ENCODE assay signal across 13 cellular contexts in genomic region chr6:11727995-11728961, GRCh38. TPM values are rescaled to one million over a fixed set of nuclear protein-coding genes. Genes with fewer than 3 reads are reported as not detected.
DNase-seq lines count a peak whose midpoint lies in the region; ATAC-seq and TF ChIP-seq lines count a peak whose summit lies in the region.
"Had no signal": no experiment of that assay in that cellular context is flagged by ENCODE, and none has a peak within 500 bp of the region (broad histone marks: within the 10 kb centered on the region; RNA-seq: fewer than 3 reads in every experiment).

No MANE protein-coding gene starts in this region.

- no peaks in the 10 kb centered on the region for H3K36me3 Mint-ChIP-seq in GM23338 (ENCODE audit: low read depth)
- peaks cover 37% of the 10 kb centered on the region for H3K36me3 Mint-ChIP-seq in activated T-cell treated with anti-CD3 and anti-CD28 coated beads, Interleukin-2, amount 50 U/mL, for 24 hours (ENCODE audit: low read depth)
- H3K36me3 Mint-ChIP-seq: mesothelial cell of epicardium had no signal

- H3K9me2 ChIP-seq in GM23338 (ENCODE audit: insufficient read depth), result peaks cover 7% of the 10 kb centered on the region; the same call in 1 of the 2 replicates
- no peaks in the 10 kb centered on the region for H3K9me2 ChIP-seq in OCI-LY1 (ENCODE audit: low read depth, low read length)

- H3K79me2 ChIP-seq in GM23338 (replicated peaks; ENCODE audit: insufficient read depth), result no peaks in the 10 kb centered on the region
- no peaks in the 10 kb centered on the region for H3K79me2 ChIP-seq in OCI-LY1 (ENCODE audit: insufficient read depth, low read length)

- TF ChIP-seq CTCF in GM23338 (conservative IDR thresholded peaks at IDR 0.05; ENCODE audit: low read depth in 2 of 2) (no peak), OCI-LY1 (IDR thresholded peaks at IDR 0.05; ENCODE audit: low read length) (no peak), mucosa of descending colon (IDR thresholded peaks at IDR 0.05) (no peak), vagina (IDR thresholded peaks at IDR 0.05) (no peak), tibial nerve (IDR thresholded peaks at IDR 0.05) (no peak)

- intact Hi-C loops in mucosa of descending colon (cut with DNase I, micrococcal nuclease), result no loop called here
- intact Hi-C loops in vagina (cut with DNase I), result no loop called here

- no peak for TF ChIP-seq EP300 in tibial nerve (IDR thresholded peaks at IDR 0.05)

- H3K27me3 ChIP-seq in GM23338 (ENCODE audit: insufficient read depth) (no peaks in the 10 kb centered on the region), OCI-LY1 (ENCODE audit: insufficient read depth, low read length) (no peaks in the 10 kb centered on the region; the same call in 1 of the 2 replicates), vagina (no peaks in the 10 kb centered on the region), tibial nerve (no peaks in the 10 kb centered on the region)

- H3K9me3 Mint-ChIP-seq in GM23338, result peaks cover 4% of the 10 kb centered on the region; the same call in 2 of the 3 replicates
- peaks cover 4% of the 10 kb centered on the region for H3K9me3 Mint-ChIP-seq in activated T-cell treated with anti-CD3 and anti-CD28 coated beads, Interleukin-2, amount 50 U/mL, for 24 hours
- H3K9me3 Mint-ChIP-seq: central memory CD8-positive, alpha-beta T cell; mesothelial cell of epicardium had no signal

- H3F3A ChIP-seq in GM23338 (replicated peaks; ENCODE audit: low read depth) (no peaks in the 10 kb centered on the region), OCI-LY1 (ENCODE audit: insufficient read depth, low read length) (no peaks in the 10 kb centered on the region)

- peak overlapping the region; percentile 90 for H2AFZ ChIP-seq in GM23338
- no peak overlapping the region for H2AFZ ChIP-seq in OCI-LY1 (ENCODE audit: low read length)

- H3K36me3 ChIP-seq in GM23338 (ENCODE audit: insufficient read depth) (no peaks in the 10 kb centered on the region), OCI-LY1 (ENCODE audit: insufficient read depth, low read length) (no peaks in the 10 kb centered on the region), mucosa of descending colon (ENCODE audit: low read depth) (no peaks in the 10 kb centered on the region), vagina (no peaks in the 10 kb centered on the region), tibial nerve (no peaks in the 10 kb centered on the region)

- H4K20me1 ChIP-seq in GM23338 (replicated peaks; ENCODE audit: insufficient read depth), result no peaks in the 10 kb centered on the region
- H4K20me1 ChIP-seq in OCI-LY1 (ENCODE audit: insufficient read depth, low read length), result no peaks in the 10 kb centered on the region

- DNase-seq in GM23338 (ENCODE audit: low spot score) (no peak), mucosa of descending colon (no peak), vagina (ENCODE audit: extremely low spot score in 2 of 2) (no peak), tibial nerve (ENCODE audit: low spot score in 2 of 2) (no peak), NCI-H524 treated with DMSO at 0.1 percent for 48 hours (lab: John Stamatoyannopoulos, UW) (no peak)
- peak; percentile 59 for DNase-seq in activated T-cell treated with anti-CD3 and anti-CD28 coated beads, Interleukin-2, amount 50 U/mL, for 24 hours
- DNase-seq: NCI-H187; NK-92 treated with Interleukin-12 subunit alpha and Interleukin-12 subunit beta, amount 100 ng/mL, for 24 hours; substantia nigra had no signal

- H3K27ac Mint-ChIP-seq in GM23338, result no peak overlapping the region
- peak overlapping the region; percentile 97 for H3K27ac Mint-ChIP-seq in activated T-cell treated with anti-CD3 and anti-CD28 coated beads, Interleukin-2, amount 50 U/mL, for 24 hours
- H3K27ac Mint-ChIP-seq: mesothelial cell of epicardium had no signal

- WGBS in tibial nerve, 2 donors, result 83 to 84% methylated on average over 11 of the region's 11 CpGs

- H3K4me3 ChIP-seq in GM23338 (no peak overlapping the region), OCI-LY1 (ENCODE audit: low read depth, low read length, poor library complexity, severe bottlenecking) (no peak overlapping the region), mucosa of descending colon (no peak overlapping the region), vagina (no peak overlapping the region), tibial nerve (no peak overlapping the region)

- no peak overlapping the region for H3K27ac ChIP-seq in GM23338 (ENCODE audit: low read depth)
- peak overlapping the region; percentile 39 for H3K27ac ChIP-seq in OCI-LY1 (ENCODE audit: low read depth, low read length, poor library complexity, severe bottlenecking)
- H3K27ac ChIP-seq in vagina, result no peak overlapping the region
- no peak overlapping the region for H3K27ac ChIP-seq in tibial nerve

- H3K4me1 ChIP-seq in GM23338 (ENCODE audit: insufficient read depth) (no peaks in the 10 kb centered on the region), OCI-LY1 (ENCODE audit: insufficient read depth, low read length, severe bottlenecking) (peaks cover 27% of the 10 kb centered on the region), mucosa of descending colon (ENCODE audit: low read depth) (peaks cover 6% of the 10 kb centered on the region), vagina (peaks cover 6% of the 10 kb centered on the region), tibial nerve (peaks cover 0 to 21% (median 12%) of the 10 kb centered on the region in 4 donors)

- H3K9ac ChIP-seq in OCI-LY1 (ENCODE audit: low read length), result no peak overlapping the region

- no peaks in the 10 kb centered on the region for H3K27me3 Mint-ChIP-seq in GM23338 (ENCODE audit: insufficient read depth, low read depth, poor library complexity)
- no peaks in the 10 kb centered on the region for H3K27me3 Mint-ChIP-seq in activated T-cell treated with anti-CD3 and anti-CD28 coated beads, Interleukin-2, amount 50 U/mL, for 24 hours

- H3K9me3 ChIP-seq in OCI-LY1 (ENCODE audit: low read length), result no peaks in the 10 kb centered on the region
- H3K9me3 ChIP-seq in mucosa of descending colon, result no peaks in the 10 kb centered on the region
- no peaks in the 10 kb centered on the region for H3K9me3 ChIP-seq in vagina
- no peaks in the 10 kb centered on the region for H3K9me3 ChIP-seq in tibial nerve

- ATAC-seq in GM23338 (no peak), mucosa of descending colon (peak; percentile 29), GM21423 (IDR thresholded peaks at IDR 0.05; ENCODE audit: unreplicated experiment) (no peak)

- H3K4me2 ChIP-seq in GM23338 (no peak overlapping the region), OCI-LY1 (ENCODE audit: low read length) (no peak overlapping the region)

- H3K4me3 Mint-ChIP-seq in GM23338, result no peak overlapping the region
- H3K4me3 Mint-ChIP-seq in activated T-cell treated with anti-CD3 and anti-CD28 coated beads, Interleukin-2, amount 50 U/mL, for 24 hours, result peak overlapping the region; percentile 81
- H3K4me3 Mint-ChIP-seq: central memory CD8-positive, alpha-beta T cell; mesothelial cell of epicardium had no signal

- TF ChIP-seq POLR2A in vagina (IDR thresholded peaks at IDR 0.05) (no peak), tibial nerve (IDR thresholded peaks at IDR 0.05) (no peak)

- peaks cover 5% of the 10 kb centered on the region for H3K4me1 Mint-ChIP-seq in GM23338
- H3K4me1 Mint-ChIP-seq in activated T-cell treated with anti-CD3 and anti-CD28 coated beads, Interleukin-2, amount 50 U/mL, for 24 hours (ENCODE audit: low read depth), result peaks cover 91% of the 10 kb centered on the region
- H3K4me1 Mint-ChIP-seq: mesothelial cell of epicardium had no signal

TF ChIP-seq in GM23338, 12 proteins besides CTCF, POLR2A, EP300 and RAD21:
- TF ChIP-seq ETS1 (IDR thresholded peaks at IDR 0.05), result no peak

RNA-seq across cellular contexts. Expression of gene ADTRP, which starts 50.3 kb away (rescaled TPM):
- total RNA-seq in GM23338 (2014; rRNA removed; shearing (Covaris generic)), result not detected in 2 replicates
- polyA plus RNA-seq in GM23338 (2016; fragmentation: Nextera tagmentation; extraction: Ambion mirVana), result not detected in 2 replicates
- 100 to 1,000 TPM in 1 of 3 donors, 10 to 100 TPM in 2; 68.5 to 239 (median 91.9) TPM for total RNA-seq in mucosa of descending colon
- total RNA-seq in vagina, result not detected
- not detected for total RNA-seq in tibial nerve

Comparison
In these comparisons a context has a peak if more than half of its experiments do, and no peak if none do; other contexts are left out.
1. RNA of gene ADTRP, which starts 50.3 kb away (total RNA-seq): 68.5 to 239 TPM in mucosa of descending colon; not detected in GM23338, not detected in vagina (single experiment) and not detected in tibial nerve; every median in the first group is over 10 times any median in the second.